8 cellular contexts compared by ENCODE assay signal in genomic region chrX:57592894-57593215, GRCh38. TPM values are rescaled to one million over a fixed set of nuclear protein-coding genes. Genes with fewer than 3 reads are reported as not detected.
DNase-seq lines count a peak whose midpoint lies in the region; ATAC-seq and TF ChIP-seq lines count a peak whose summit lies in the region.
"Not testable (repeated sequence)": the region's sequence is repeated elsewhere in the genome, so short reads cannot be mapped to it uniquely, and the experiment has no call there.

No MANE protein-coding gene starts in this region.

- H3K4me1 ChIP-seq in PC-3 (ENCODE audit: insufficient read depth, low read length) (peaks cover 45% of the 10 kb centered on the region), muscle layer of duodenum (ENCODE audit: control insufficient read depth in 1 of 2, insufficient read depth in 2 of 2, low read length in 2 of 2) (peaks cover 0 to 16% of the 10 kb centered on the region in 2 donors), thoracic aorta (ENCODE audit: control insufficient read depth in 1 of 2, low read depth in 2 of 2) (peaks cover 6 to 31% of the 10 kb centered on the region in 2 donors)

- H3K9ac ChIP-seq in PC-3 (ENCODE audit: low read length) = peak overlapping the region; percentile 78

- ATAC-seq in GM21717 (IDR thresholded peaks at IDR 0.05; ENCODE audit: unreplicated experiment) (peak; percentile 56), HG03565 (IDR thresholded peaks at IDR 0.05; ENCODE audit: unreplicated experiment) (peak; percentile 58), PC-3 (peak; percentile 53)
- ATAC-seq in thoracic aorta (ENCODE audit: insufficient number of reproducible peaks, low FRiP score, low read depth) = not testable (repeated sequence)

- not testable (repeated sequence) for H3K27me3 Mint-ChIP-seq in activated naive CD4-positive, alpha-beta T cell treated with anti-CD3 and anti-CD28 coated beads for 36 hours (ENCODE audit: low read depth)

- peaks cover 24% of the 10 kb centered on the region for H3K4me1 Mint-ChIP-seq in activated naive CD4-positive, alpha-beta T cell treated with anti-CD3 and anti-CD28 coated beads for 36 hours (ENCODE audit: low read depth)

- H3K79me2 ChIP-seq in PC-3 (ENCODE audit: low read length) = peaks cover 43% of the 10 kb centered on the region

- BruUV-seq in PC-3 (replicated peaks; lab: Mats Ljungman, UMichigan) = not testable (repeated sequence)

- H3F3A ChIP-seq in PC-3 (ENCODE audit: low read length, unreplicated experiment) = not testable (repeated sequence)

- DNase-seq in EL = peak; percentile 32
- DNase-seq in PC-3 = peak; percentile 69
- DNase-seq in activated naive CD4-positive, alpha-beta T cell treated with anti-CD3 and anti-CD28 coated beads for 36 hours = peak; percentile 16
- DNase-seq in fibroblast of pulmonary artery (ENCODE audit: low read depth) = peak; percentile 28
- not testable (repeated sequence) for DNase-seq in thoracic aorta (ENCODE audit: low spot score)

- CTCF ChIA-PET in PC-3 (lab: Charles Lee); activated naive CD4-positive, alpha-beta T cell treated with anti-CD3 and anti-CD28 coated beads for 36 hours (lab: Charles Lee): not testable (repeated sequence)

- H3K4me3 Mint-ChIP-seq in activated naive CD4-positive, alpha-beta T cell treated with anti-CD3 and anti-CD28 coated beads for 36 hours = peak overlapping the region; percentile 29

- not testable (repeated sequence) for H3K36me3 ChIP-seq in PC-3 (ENCODE audit: low read depth, low read length); muscle layer of duodenum (ENCODE audit: control insufficient read depth in 1 of 2, insufficient read depth in 2 of 2, low read length in 2 of 2); thoracic aorta

- H4K20me1 ChIP-seq in PC-3 (ENCODE audit: low read length) = peaks cover 21% of the 10 kb centered on the region

- intact Hi-C loops in PC-3 (cut with micrococcal nuclease) = loop anchor here (10.0 kb wide), 1 partner anchor 52 kb away; no protein-coding TSS in a partner anchor
- intact Hi-C loops in activated naive CD4-positive, alpha-beta T cell treated with anti-CD3 and anti-CD28 coated beads for 36 hours (cut with micrococcal nuclease) = loop anchor here (5.0 kb wide), 3 partner anchors 319 to 1031 kb away; partner anchors contain the start of genes UBQLN2 and ZXDA

- H3K9me3 ChIP-seq in PC-3 (ENCODE audit: low read length); muscle layer of duodenum (ENCODE audit: control insufficient read depth in 1 of 2, low read length in 2 of 2); thoracic aorta: not testable (repeated sequence)

- H3K27ac ChIP-seq in PC-3 (ENCODE audit: low read length) = peak overlapping the region; percentile 68
- H3K27ac ChIP-seq in muscle layer of duodenum (ENCODE audit: low read length) = not testable (repeated sequence)
- peak overlapping the region; percentile 89 to 93 for H3K27ac ChIP-seq in thoracic aorta

- TF ChIP-seq CTCF in PC-3 (conservative IDR thresholded peaks at IDR 0.05; ENCODE audit: low read depth, low read length) = 0 out of 2 replicates have a peak, but pooled peaks have one; percentile 12
- not testable (repeated sequence) for TF ChIP-seq CTCF in fibroblast of pulmonary artery (IDR thresholded peaks at IDR 0.05; ENCODE audit: low read length, missing control alignments); thoracic aorta (IDR thresholded peaks at IDR 0.05)

- H3K9me3 Mint-ChIP-seq in activated naive CD4-positive, alpha-beta T cell treated with anti-CD3 and anti-CD28 coated beads for 36 hours = not testable (repeated sequence)

- H3K4me3 ChIP-seq in PC-3 (ENCODE audit: low read length) (peak overlapping the region; percentile 63), fibroblast of pulmonary artery (replicated peaks; ENCODE audit: low read depth, low read length) (peak overlapping the region; percentile 47), muscle layer of duodenum (ENCODE audit: low read depth in 1 of 2, low read length in 2 of 2) (peak overlapping the region; percentile 26 to 56), thoracic aorta (peak overlapping the region; percentile 75)

- not testable (repeated sequence) for H3K27me3 ChIP-seq in PC-3 (ENCODE audit: low read length); muscle layer of duodenum (ENCODE audit: low read depth, low read length); thoracic aorta (replicated peaks; ENCODE audit: insufficient read depth)

- H3K4me2 ChIP-seq in PC-3 (ENCODE audit: low read length) = peak overlapping the region; percentile 77

- not testable (repeated sequence) for H3K9me2 ChIP-seq in PC-3 (replicated peaks; ENCODE audit: low read length)

- peaks cover 23% of the 10 kb centered on the region for H3K36me3 Mint-ChIP-seq in activated naive CD4-positive, alpha-beta T cell treated with anti-CD3 and anti-CD28 coated beads for 36 hours (ENCODE audit: low read depth)

- H3K27ac Mint-ChIP-seq in activated naive CD4-positive, alpha-beta T cell treated with anti-CD3 and anti-CD28 coated beads for 36 hours = not testable (repeated sequence)

- not testable (repeated sequence) for H2AFZ ChIP-seq in PC-3 (ENCODE audit: low read length)

- POLR2A ChIA-PET in PC-3 (lab: Charles Lee; ENCODE audit: unreplicated experiment) = not testable (repeated sequence)

RNA-seq across cellular contexts. Expression of gene ZXDB, which starts 1.0 kb away (rescaled TPM):
- total RNA-seq in PC-3 (2014; rRNA removed) = 10.1 and 11.1 TPM in 2 replicates
- 1 to 10 TPM; 4.6 to 4.8 TPM for total RNA-seq in activated naive CD4-positive, alpha-beta T cell treated with anti-CD3 and anti-CD28 coated beads for 36 hours
- 10 to 100 TPM; 16.5 to 17.6 TPM for total RNA-seq in thoracic aorta
